11 cellular contexts compared by ENCODE assay signal in genomic region chr14:74583689-74584434, GRCh38. TPM values are rescaled to one million over a fixed set of nuclear protein-coding genes. Genes with fewer than 3 reads are reported as not detected.
DNase-seq lines count a peak whose midpoint lies in the region; ATAC-seq and TF ChIP-seq lines count a peak whose summit lies in the region.
"Had no signal": no experiment of that assay in that cellular context is flagged by ENCODE, and none has a peak within 500 bp of the region (broad histone marks: within the 10 kb centered on the region; RNA-seq: fewer than 3 reads in every experiment).

No MANE protein-coding gene starts in this region.

- H3K36me3 Mint-ChIP-seq in activated naive CD8-positive, alpha-beta T cell treated with anti-CD3 and anti-CD28 coated beads, Interleukin-2, amount 50 U/mL, for 24 hours (ENCODE audit: low read depth) = no peaks in the 10 kb centered on the region

- peaks cover 46 to 82% of the 10 kb centered on the region in 2 donors for H3K4me1 ChIP-seq in thyroid gland

- ATAC-seq in activated naive CD8-positive, alpha-beta T cell treated with anti-CD3 and anti-CD28 coated beads, Interleukin-2, amount 50 U/mL, for 24 hours = peak; percentile 67
- ATAC-seq in HG03175 (IDR thresholded peaks at IDR 0.05; ENCODE audit: unreplicated experiment) (no peak), HG02840 (IDR thresholded peaks at IDR 0.05; ENCODE audit: low FRiP score, unreplicated experiment) (no peak), GM21367 (IDR thresholded peaks at IDR 0.05; ENCODE audit: unreplicated experiment) (no peak)
- ATAC-seq: activated CD8-positive, alpha-beta memory T cell treated with anti-CD3 and anti-CD28 coated beads, Interleukin-2, amount 10 ng/mL, durations not matched to agents 7 days and 5 days had no signal

- H3K9me3 Mint-ChIP-seq in activated naive CD8-positive, alpha-beta T cell treated with anti-CD3 and anti-CD28 coated beads, Interleukin-2, amount 50 U/mL, for 24 hours = no peaks in the 10 kb centered on the region

- DNase-seq in activated gamma-delta T cell treated with anti-CD3 and anti-CD28 coated beads, Interleukin-2, amount 50 U/mL, for 16 hours (ENCODE audit: low read depth) = peak; percentile 9
- DNase-seq in activated gamma-delta T cell treated with Interleukin-2 at 50 U/mL for 16 hours = no peak
- peak; percentile 29 for DNase-seq in activated naive CD8-positive, alpha-beta T cell treated with anti-CD3 and anti-CD28 coated beads, Interleukin-2, amount 50 U/mL, for 24 hours
- peak; percentile 93 for DNase-seq in islet precursor cell
- peak; percentile 83 to 86 for DNase-seq in thyroid gland
- DNase-seq: activated CD8-positive, alpha-beta memory T cell treated with anti-CD3 and anti-CD28 coated beads, Interleukin-2, amount 10 ng/mL, durations not matched to agents 7 days and 5 days had no signal

- H3K36me3 ChIP-seq in thyroid gland = no peaks in the 10 kb centered on the region
- H3K36me3 ChIP-seq: BLaER1 treated with 17β-estradiol and CSF1 and Interleukin-3, amounts not matched to agents 10 nM and 100 nM; esophagus muscularis mucosa had no signal

- intact Hi-C loops in thyroid gland (cut with DNase I) = no loop called here

- 45 to 57% methylated on average over 6 of the region's 6 CpGs for WGBS in thyroid gland, 2 donors

- no peak overlapping the region for H3K27ac Mint-ChIP-seq in activated naive CD8-positive, alpha-beta T cell treated with anti-CD3 and anti-CD28 coated beads, Interleukin-2, amount 50 U/mL, for 24 hours
- H3K27ac Mint-ChIP-seq: activated CD8-positive, alpha-beta memory T cell treated with anti-CD3 and anti-CD28 coated beads, Interleukin-2, amount 10 ng/mL, durations not matched to agents 7 days and 5 days had no signal

- H3K4me1 Mint-ChIP-seq in activated naive CD8-positive, alpha-beta T cell treated with anti-CD3 and anti-CD28 coated beads, Interleukin-2, amount 50 U/mL, for 24 hours = peaks cover 22% of the 10 kb centered on the region

- H3K9me3 ChIP-seq in thyroid gland = no peaks in the 10 kb centered on the region
- H3K9me3 ChIP-seq: BLaER1 treated with 17β-estradiol and CSF1 and Interleukin-3, amounts not matched to agents 10 nM and 100 nM; esophagus muscularis mucosa had no signal

- TF ChIP-seq CTCF in thyroid gland (IDR thresholded peaks at IDR 0.05) = no peak

- peak in 1 of 2 donors; percentile 14 for TF ChIP-seq POLR2A in thyroid gland (IDR thresholded peaks at IDR 0.05)

- H3K4me3 Mint-ChIP-seq in activated naive CD8-positive, alpha-beta T cell treated with anti-CD3 and anti-CD28 coated beads, Interleukin-2, amount 50 U/mL, for 24 hours = no peak overlapping the region
- H3K4me3 Mint-ChIP-seq: activated CD8-positive, alpha-beta memory T cell treated with anti-CD3 and anti-CD28 coated beads, Interleukin-2, amount 10 ng/mL, durations not matched to agents 7 days and 5 days had no signal

- no peaks in the 10 kb centered on the region for H3K27me3 ChIP-seq in thyroid gland
- H3K27me3 ChIP-seq: BLaER1 treated with 17β-estradiol and CSF1 and Interleukin-3, amounts not matched to agents 10 nM and 100 nM; esophagus muscularis mucosa had no signal

- peaks cover 17% of the 10 kb centered on the region for H3K27me3 Mint-ChIP-seq in activated naive CD8-positive, alpha-beta T cell treated with anti-CD3 and anti-CD28 coated beads, Interleukin-2, amount 50 U/mL, for 24 hours

- no peak overlapping the region for H3K4me3 ChIP-seq in thyroid gland (replicated peaks in 1 of 3)
- H3K4me3 ChIP-seq: BLaER1 treated with 17β-estradiol and CSF1 and Interleukin-3, amounts not matched to agents 10 nM and 100 nM; esophagus muscularis mucosa had no signal

- H3K27ac ChIP-seq in thyroid gland = peak overlapping the region; percentile 72 to 96 (median 84)
- H3K27ac ChIP-seq: BLaER1 treated with 17β-estradiol and CSF1 and Interleukin-3, amounts not matched to agents 10 nM and 100 nM had no signal

RNA-seq across cellular contexts. Expression of gene LTBP2, which starts 28.2 kb away (rescaled TPM):
- total RNA-seq in thyroid gland = 100 to 1,000 TPM in 3 of 4 donors, 10 to 100 TPM in 1; 81.3 to 240 (median 189) TPM
